Comparison of ENCODE assay signal across 7 cellular contexts in the genomic region with DNA sequence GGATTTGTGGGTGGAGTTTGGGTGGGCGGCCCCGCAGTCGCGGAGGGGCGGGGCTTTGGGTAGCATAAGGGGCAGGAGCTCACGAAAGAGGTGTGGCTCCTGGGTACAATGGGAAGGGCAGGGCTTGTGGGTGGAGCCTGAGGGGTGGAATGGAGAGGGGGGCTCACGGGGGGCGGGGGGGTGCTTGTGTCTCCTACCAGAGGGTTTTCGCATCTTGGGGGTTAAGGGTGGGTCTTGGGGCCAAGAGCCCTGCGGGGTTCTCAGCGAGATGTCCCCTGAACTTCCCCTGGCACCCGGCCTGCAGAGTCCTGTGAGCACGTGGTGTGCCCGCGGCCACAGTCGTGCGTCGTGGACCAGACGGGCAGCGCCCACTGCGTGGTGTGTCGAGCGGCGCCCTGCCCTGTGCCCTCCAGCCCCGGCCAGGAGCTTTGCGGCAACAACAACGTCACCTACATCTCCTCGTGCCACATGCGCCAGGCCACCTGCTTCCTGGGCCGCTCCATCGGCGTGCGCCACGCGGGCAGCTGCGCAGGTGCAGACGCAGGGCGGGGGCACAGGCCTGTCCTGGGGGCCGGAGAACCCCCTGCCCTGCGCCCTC. TPM values are rescaled to one million over a fixed set of nuclear protein-coding genes. Genes with fewer than 3 reads are reported as not detected.
DNase-seq lines count a peak whose midpoint lies in the region; FAIRE-seq and TF ChIP-seq lines count a peak whose summit lies in the region.
"Had no signal": no experiment of that assay in that cellular context is flagged by ENCODE, and none has a peak within 500 bp of the region (broad histone marks: within the 10 kb centered on the region; RNA-seq: fewer than 3 reads in every experiment).

No MANE protein-coding gene starts in this region.

- TF ChIP-seq CTCF in bronchial epithelial cell (IDR thresholded peaks at IDR 0.05; ENCODE audit: insufficient read depth, low read length, severe bottlenecking) (no peak), osteoblast (IDR thresholded peaks at IDR 0.05; ENCODE audit: extremely low read depth, low read depth, low read length) (no peak)

- H3K4me3 ChIP-seq in HUES64 (ENCODE audit: low read length) (peak overlapping the region; percentile 98), bronchial epithelial cell (ENCODE audit: low read depth, low read length) (peak overlapping the region; percentile 19), osteoblast (ENCODE audit: insufficient read depth, low read length) (peak overlapping the region; percentile 72)

- H3K4me1 ChIP-seq in HUES64 (ENCODE audit: insufficient read depth, low read length) (no peaks in the 10 kb centered on the region), osteoblast (ENCODE audit: insufficient read depth, low read length) (peaks cover 12% of the 10 kb centered on the region)

- DNase-seq in 8988T, result peak; percentile 85
- no peak for DNase-seq in bronchial epithelial cell (ENCODE audit: low read depth)
- DNase-seq in osteoblast (ENCODE audit: insufficient read length, low spot score, missing footprints), result peak; percentile 99
- DNase-seq in H4 (ENCODE audit: low spot score), result no peak
- DNase-seq in NOMO-1 treated with dmso at 0.1 percent for 144 hours (lab: John Stamatoyannopoulos, UW; ENCODE audit: unreplicated experiment), result no peak

- H3K27me3 ChIP-seq in HUES64 (ENCODE audit: insufficient read depth, low read length) (peaks cover 7% of the 10 kb centered on the region), bronchial epithelial cell (ENCODE audit: control insufficient read depth, insufficient read depth, low read length) (no peaks in the 10 kb centered on the region), osteoblast (ENCODE audit: insufficient read depth, low read length) (no peaks in the 10 kb centered on the region)

- no peak for FAIRE-seq in bronchial epithelial cell (lab: Jason Lieb, UNC)

- H4K20me1 ChIP-seq in osteoblast (ENCODE audit: insufficient read depth, low read length), result peaks cover 12% of the 10 kb centered on the region

- 77% methylated on average over 40 of the region's 40 CpGs for whole genome bisulfite sequencing in HUES64

- H3K4me2 ChIP-seq in osteoblast (ENCODE audit: insufficient read depth, low read length), result peak overlapping the region; percentile 88

- H3K79me2 ChIP-seq in osteoblast (ENCODE audit: insufficient read depth, low read length), result peaks cover 9% of the 10 kb centered on the region

- H3K9me3 ChIP-seq in HUES64 (ENCODE audit: insufficient read depth, low read depth, low read length) (no peaks in the 10 kb centered on the region), osteoblast (ENCODE audit: low read depth, low read length) (no peaks in the 10 kb centered on the region)

- peak overlapping the region; percentile 87; the same call in 1 of the 2 replicates for H3K9ac ChIP-seq in HUES64 (ENCODE audit: low read depth, low read length)

- no peaks in the 10 kb centered on the region for H3K36me3 ChIP-seq in HUES64 (ENCODE audit: insufficient read depth, low read length)
- H3K36me3 ChIP-seq in bronchial epithelial cell (ENCODE audit: control insufficient read depth, insufficient read depth, low read length), result peaks cover 20% of the 10 kb centered on the region
- no peaks in the 10 kb centered on the region for H3K36me3 ChIP-seq in osteoblast (ENCODE audit: insufficient read depth, low read length)

- H3K27ac ChIP-seq in HUES64 (ENCODE audit: low read depth, low read length) (no peak overlapping the region), osteoblast (ENCODE audit: low read depth, low read length) (peak overlapping the region; percentile 76)

- no peak overlapping the region for H2AFZ ChIP-seq in osteoblast (ENCODE audit: low read length)

RNA-seq across cellular contexts. Expression of a gene that starts 4.9 kb away (rescaled TPM):
- 5.0 TPM for polyA plus RNA-seq in HUES64 (2013, experiment 1 of 2)
- 5.1 TPM for polyA plus RNA-seq in HUES64 (2013, experiment 2 of 2)
- total RNA-seq in bronchial epithelial cell (80.6 and 143 TPM in 2 replicates), osteoblast (32.7 and 52.1 TPM in 2 replicates)
- total RNA-seq in H4 (2014; rRNA removed; shearing (Covaris generic)), result 35.6 and 45.6 TPM in 2 replicates

RNA-seq across cellular contexts. Expression of a gene that starts 14.1 kb away (rescaled TPM):
- not detected for polyA plus RNA-seq in HUES64 (2013, experiment 1 of 2)
- not detected for polyA plus RNA-seq in HUES64 (2013, experiment 2 of 2)
- total RNA-seq in bronchial epithelial cell (not detected in 2 replicates), osteoblast (not detected in 2 replicates)
- not detected in 2 replicates for total RNA-seq in H4 (2014; rRNA removed; shearing (Covaris generic))
- total RNA-seq: left colon had no signal

RNA-seq across cellular contexts. Expression of a gene that starts 18.1 kb away (rescaled TPM):
- polyA plus RNA-seq in HUES64 (2013, experiment 1 of 2), result 56.4 TPM
- polyA plus RNA-seq in HUES64 (2013, experiment 2 of 2), result 56.4 TPM
- total RNA-seq in bronchial epithelial cell (28.3 and 42.6 TPM in 2 replicates), osteoblast (29.8 and 38.7 TPM in 2 replicates)
- total RNA-seq in H4 (2014; rRNA removed; shearing (Covaris generic)), result 23.8 and 27.4 TPM in 2 replicates

RNA-seq across cellular contexts. Expression of a gene that starts 27.6 kb away (rescaled TPM):
- polyA plus RNA-seq in HUES64 (2013, experiment 1 of 2), result 11.1 TPM
- polyA plus RNA-seq in HUES64 (2013, experiment 2 of 2), result 19.3 TPM
- total RNA-seq in bronchial epithelial cell, result under 0.01 and 0.26 TPM in 2 replicates
- total RNA-seq in osteoblast, result 9.7 and 10.5 TPM in 2 replicates
- 3.7 and 5.8 TPM in 2 replicates for total RNA-seq in H4 (2014; rRNA removed; shearing (Covaris generic))

RNA-seq across cellular contexts. Expression of a gene that starts 41.4 kb away (rescaled TPM):
- 0.50 TPM for polyA plus RNA-seq in HUES64 (2013, experiment 1 of 2)
- 0.25 TPM for polyA plus RNA-seq in HUES64 (2013, experiment 2 of 2)
- total RNA-seq in bronchial epithelial cell (not detected in 2 replicates), osteoblast (not detected in 2 replicates)
- not detected in 2 replicates for total RNA-seq in H4 (2014; rRNA removed; shearing (Covaris generic))
- total RNA-seq: left colon had no signal

Comparison
In these comparisons a context has a peak if more than half of its experiments do, and no peak if none do; other contexts are left out.
1. DNase-seq: peak in 8988T (single experiment) and osteoblast (single experiment); none in bronchial epithelial cell (single experiment), H4 (single experiment) and NOMO-1 treated with dmso at 0.1 percent for 144 hours (single experiment).
2. H3K4me3 ChIP-seq: peak in every context shown above with its lines; median percentile 98 in HUES64; 72 in osteoblast; 19 in bronchial epithelial cell.